Comparison of ENCODE assay signal across 8 cellular contexts in the genomic region with DNA sequence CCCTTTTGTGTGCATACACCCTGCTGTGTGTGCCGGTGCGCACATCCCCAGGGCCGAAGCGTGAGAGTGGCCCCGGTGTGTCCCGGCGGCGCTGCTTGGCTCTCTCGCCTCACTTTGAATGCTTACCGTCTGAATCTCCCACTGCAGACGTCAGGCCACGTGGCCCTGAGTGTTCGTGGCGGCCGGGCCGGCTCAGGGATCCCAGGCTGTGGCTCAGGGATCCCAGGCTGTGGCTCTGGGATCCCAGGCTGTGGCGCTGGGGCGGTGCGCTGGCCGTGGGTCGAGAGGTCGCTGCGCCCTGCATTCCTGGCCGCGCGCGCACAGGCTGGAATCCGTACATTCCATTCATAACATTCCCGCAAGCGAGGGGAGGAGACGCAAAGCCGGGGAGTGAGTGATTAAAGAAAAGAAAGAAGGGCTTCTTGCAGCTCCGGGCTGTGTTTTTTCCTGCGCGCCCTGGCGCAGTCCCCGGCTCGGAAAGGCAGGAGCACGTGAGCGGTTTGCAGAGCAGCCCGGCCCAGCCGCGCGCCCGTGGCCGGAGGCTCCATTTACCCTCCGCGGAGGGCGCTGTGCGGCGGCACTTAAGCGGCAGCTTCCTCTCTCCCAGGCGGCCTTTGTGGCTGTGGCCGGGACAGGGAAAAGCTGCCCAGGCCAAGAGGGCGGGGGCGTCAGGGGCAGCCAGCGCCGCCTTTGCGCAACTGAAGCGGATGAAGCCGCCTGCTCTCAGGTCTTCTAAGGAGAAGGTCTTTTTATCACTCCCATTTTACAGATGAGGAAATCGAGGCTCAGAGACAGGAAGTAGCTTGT.
DNase-seq lines count a peak whose midpoint lies in the region; ATAC-seq and TF ChIP-seq lines count a peak whose summit lies in the region.

No MANE protein-coding gene starts in this region.

- WGBS in heart right ventricle, 2 donors, result 2% methylated on average over 61 to 62 of the region's 62 CpGs
- WGBS in trophoblast cell (ENCODE audit: extremely low coverage, insufficient coverage, insufficient read length), result no CpG with 5 or more reads among the region's 62 CpGs

- no peaks in the 10 kb centered on the region for H3K36me3 Mint-ChIP-seq in activated T-cell treated with anti-CD3 and anti-CD28 coated beads, Interleukin-2, amount 50 U/mL, for 72 hours (ENCODE audit: insufficient read depth in 2 of 2)

- H2AFZ ChIP-seq in trophoblast cell (ENCODE audit: insufficient read depth, low read length, poor library complexity), result peak overlapping the region; percentile 48

- ATAC-seq in heart right ventricle (peak; percentile 67 to 83 (median 79)), HG03571 (IDR thresholded peaks at IDR 0.05; ENCODE audit: unreplicated experiment) (no peak)
- no peak for ATAC-seq in activated T-cell treated with anti-CD3 and anti-CD28 coated beads, Interleukin-2, amount 50 U/mL, for 72 hours (replicated peaks in 1 of 2)

- CTCF ChIA-PET in HEK293 (lab: Yijun Ruan, JAX), result no interaction called here

- peak overlapping the region; percentile 51 for H4K8ac ChIP-seq in trophoblast cell (ENCODE audit: low read depth, low read length)

- H3K27ac ChIP-seq in HEK293 (ENCODE audit: extremely low read depth, low read depth, low read length) (no peak overlapping the region), heart right ventricle (peak overlapping the region; percentile 71 to 94 (median 88)), trophoblast cell (ENCODE audit: low read depth, low read length) (peak overlapping the region; percentile 72)

- POLR2A ChIA-PET in HEK293 (lab: Yijun Ruan, JAX), result no interaction called here

- H3K9ac ChIP-seq in trophoblast cell (ENCODE audit: low read length), result peak overlapping the region; percentile 14

- H2BK12ac ChIP-seq in trophoblast cell (ENCODE audit: low read length), result peak overlapping the region; percentile 65

- peak overlapping the region; percentile 63 for H3K18ac ChIP-seq in trophoblast cell (ENCODE audit: low read length)

- H3K4ac ChIP-seq in trophoblast cell (ENCODE audit: low read depth, low read length), result peak overlapping the region; percentile 10

- H3K4me3 Mint-ChIP-seq in activated T-cell treated with anti-CD3 and anti-CD28 coated beads, Interleukin-2, amount 50 U/mL, for 72 hours, result peak overlapping the region in 1 of 2 donors; percentile 38

- H3K14ac ChIP-seq in trophoblast cell (ENCODE audit: low read length), result peak overlapping the region; percentile 37

- H2AK5ac ChIP-seq in trophoblast cell (ENCODE audit: low read length), result peak overlapping the region; percentile 75

- no peak overlapping the region for H3K23ac ChIP-seq in trophoblast cell (ENCODE audit: low read length)

- peaks cover 11% of the 10 kb centered on the region for H3K79me1 ChIP-seq in trophoblast cell (ENCODE audit: low read length)

- peak overlapping the region; percentile 48 for H2BK120ac ChIP-seq in trophoblast cell (ENCODE audit: insufficient read depth, low read length, poor library complexity)

- H3K4me1 Mint-ChIP-seq in activated T-cell treated with anti-CD3 and anti-CD28 coated beads, Interleukin-2, amount 50 U/mL, for 72 hours (ENCODE audit: low read depth), result no peaks in the 10 kb centered on the region

- H2BK5ac ChIP-seq in trophoblast cell (ENCODE audit: low read depth, low read length, poor library complexity), result peak overlapping the region; percentile 43

- no peaks in the 10 kb centered on the region for H3K9me3 ChIP-seq in HEK293 (ENCODE audit: control insufficient read depth, insufficient read depth, low read depth, low read length)
- no peaks in the 10 kb centered on the region for H3K9me3 ChIP-seq in heart right ventricle
- H3K9me3 ChIP-seq in trophoblast cell (ENCODE audit: insufficient read depth, low read depth, low read length), result peaks cover 2% of the 10 kb centered on the region

- no peaks in the 10 kb centered on the region for H3K9me3 Mint-ChIP-seq in activated T-cell treated with anti-CD3 and anti-CD28 coated beads, Interleukin-2, amount 50 U/mL, for 72 hours

- H3K36me3 ChIP-seq in HEK293 (ENCODE audit: control insufficient read depth in 2 of 2, insufficient read depth in 1 of 2, low read length in 2 of 2) (no peaks in the 10 kb centered on the region), heart right ventricle (no peaks in the 10 kb centered on the region), trophoblast cell (ENCODE audit: control insufficient read depth in 1 of 2, insufficient read depth in 2 of 2, low read length in 2 of 2) (no peaks in the 10 kb centered on the region)

- DNase-seq in amniotic stem cell (lab: John Stamatoyannopoulos, UW) (peak; percentile 42), heart right ventricle (peak; percentile 45 to 77), trophoblast cell (peak; percentile 34 to 65), superior temporal gyrus (ENCODE audit: extremely low spot score) (no peak), NCI-H82 treated with DMSO at 0.1 percent for 48 hours (lab: John Stamatoyannopoulos, UW; ENCODE audit: unreplicated experiment) (no peak)
- no peak for DNase-seq in activated T-cell treated with anti-CD3 and anti-CD28 coated beads, Interleukin-2, amount 50 U/mL, for 72 hours

- H3K27me3 ChIP-seq in heart right ventricle, result peaks cover 0 to 18% (median 0%) of the 10 kb centered on the region in 7 donors
- H3K27me3 ChIP-seq in trophoblast cell (ENCODE audit: insufficient read depth, low read length), result no peaks in the 10 kb centered on the region

- TF ChIP-seq CTCF in HEK293 (tag by site-specific recombination; IDR thresholded peaks at IDR 0.05) (no peak), heart right ventricle (IDR thresholded peaks at IDR 0.05) (peak in 4 of 9 donors; percentile 6 to 46 (median 36))

- no peak overlapping the region for H3K27ac Mint-ChIP-seq in activated T-cell treated with anti-CD3 and anti-CD28 coated beads, Interleukin-2, amount 50 U/mL, for 72 hours

- peaks cover 3% of the 10 kb centered on the region for H3K79me2 ChIP-seq in trophoblast cell (ENCODE audit: control insufficient read depth, insufficient read depth, low read length, poor library complexity)

- peak overlapping the region; percentile 58 for H4K91ac ChIP-seq in trophoblast cell (ENCODE audit: low read depth, low read length)

- intact Hi-C loops in heart right ventricle (cut with DNase I), result loop anchor here in 7 of 10 donors (1.0 to 10.0 kb wide), 6 partner anchors 87 to 207 kb away; partner anchors contain the start of genes KLF15 (in 6 of the 7) and ZXDC (in 1 of the 7)

- no peaks in the 10 kb centered on the region for H3K4me1 ChIP-seq in HEK293 (ENCODE audit: control insufficient read depth, insufficient read depth, low read length)
- H3K4me1 ChIP-seq in heart right ventricle, result peaks cover 5 to 43% (median 27%) of the 10 kb centered on the region in 9 donors
- peaks cover 17 to 25% of the 10 kb centered on the region in 2 experiments for H3K4me1 ChIP-seq in trophoblast cell (ENCODE audit: control insufficient read depth in 1 of 2, insufficient read depth in 2 of 2, low read length in 2 of 2)

- peak overlapping the region; percentile 54 for H3K4me2 ChIP-seq in trophoblast cell (ENCODE audit: low read length)

- peak overlapping the region; percentile 25 for H3K4me3 ChIP-seq in HEK293 (ENCODE audit: low read depth, low read length)
- H3K4me3 ChIP-seq in heart right ventricle, result peak overlapping the region in 9 of 10 donors; percentile 19 to 56 (median 45)
- peak overlapping the region; percentile 14 for H3K4me3 ChIP-seq in trophoblast cell (ENCODE audit: low read depth, low read length)

- no peak overlapping the region for H4K12ac ChIP-seq in trophoblast cell (ENCODE audit: low read depth, low read length)

- H3K27me3 Mint-ChIP-seq in activated T-cell treated with anti-CD3 and anti-CD28 coated beads, Interleukin-2, amount 50 U/mL, for 72 hours (ENCODE audit: low read depth), result peaks cover 29% of the 10 kb centered on the region

TF ChIP-seq in HEK293, 187 proteins besides CTCF, POLR2A, EP300 and RAD21:
- TF ChIP-seq ZBTB20 (tag by site-specific recombination; IDR thresholded peaks at IDR 0.05), result no peak

Comparison
In these comparisons a context has a peak if more than half of its experiments do, and no peak if none do; other contexts are left out.
1. DNase-seq: peak in amniotic stem cell (single experiment), heart right ventricle (2 of 2) and trophoblast cell (2 of 2); none in superior temporal gyrus (single experiment), NCI-H82 treated with DMSO at 0.1 percent for 48 hours (single experiment) and activated T-cell treated with anti-CD3 and anti-CD28 coated beads, Interleukin-2, amount 50 U/mL, for 72 hours (0 of 2).
2. ATAC-seq: peak in heart right ventricle (8 of 8); none in activated T-cell treated with anti-CD3 and anti-CD28 coated beads, Interleukin-2, amount 50 U/mL, for 72 hours (0 of 2) and HG03571 (single experiment).
3. Peak in every context shown above with its lines, with median percentiles within 50 percentile points of each other: H3K4me3 ChIP-seq.